16 cellular contexts compared by ENCODE assay signal in the genomic region with DNA sequence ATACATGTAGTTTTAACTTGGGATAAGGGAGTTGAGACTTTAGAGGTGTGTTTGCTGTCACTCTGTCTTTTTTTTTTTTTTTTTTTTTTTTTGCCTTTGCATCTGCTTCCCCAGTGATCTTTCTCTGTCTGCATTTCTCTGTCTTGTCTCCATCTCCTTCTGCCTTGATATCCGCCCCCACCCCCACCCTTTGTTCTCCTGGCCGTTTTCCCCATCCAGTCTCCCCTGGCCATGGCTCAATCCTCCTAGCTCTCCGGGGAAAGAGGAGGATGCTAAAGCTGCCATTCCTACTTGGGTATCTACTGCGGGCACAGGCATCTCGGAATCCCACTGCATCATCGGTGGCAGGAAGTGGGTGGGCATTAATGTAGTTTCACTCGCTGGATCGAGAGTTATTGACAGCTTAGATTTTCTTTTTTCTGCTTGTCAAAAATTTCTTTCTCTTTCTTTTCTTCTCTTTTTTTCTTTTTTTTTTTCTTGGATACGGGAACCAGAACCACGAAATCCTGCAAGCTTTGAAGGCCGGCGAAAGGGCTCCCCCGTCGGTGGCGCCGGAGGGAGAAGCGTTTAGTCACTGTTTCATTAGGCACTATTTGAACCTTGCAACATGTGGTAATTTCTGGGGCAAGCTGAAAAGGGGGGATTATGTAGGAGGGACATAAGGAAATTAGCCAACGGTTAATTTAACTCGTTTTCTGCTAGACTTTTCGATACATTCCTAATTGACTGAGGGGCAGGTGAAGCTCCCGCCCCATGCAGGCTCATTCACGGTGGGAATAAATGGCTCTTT. TPM values are rescaled to one million over a fixed set of nuclear protein-coding genes. Genes with fewer than 3 reads are reported as not detected.
DNase-seq lines count a peak whose midpoint lies in the region; ATAC-seq and TF ChIP-seq lines count a peak whose summit lies in the region.
"Had no signal": no experiment of that assay in that cellular context is flagged by ENCODE, and none has a peak within 500 bp of the region (broad histone marks: within the 10 kb centered on the region; RNA-seq: fewer than 3 reads in every experiment).

No MANE protein-coding gene starts in this region.

- H3K4me3 ChIP-seq in AG04450 (ENCODE audit: low read depth, low read length) (peak overlapping the region; percentile 12; the same call in 1 of the 2 replicates), H7 (ENCODE audit: insufficient read depth, low read depth, low read length) (no peak overlapping the region), mesenchymal stem cell (ENCODE audit: insufficient read depth in 1 of 2, low read depth in 1 of 2, low read length in 2 of 2) (no peak overlapping the region)
- H3K4me3 ChIP-seq: coronary artery, left lung, ovary had no signal

- no peak overlapping the region for H2BK5ac ChIP-seq in mesenchymal stem cell (ENCODE audit: low read depth, low read length, poor library complexity, severe bottlenecking)

- peak overlapping the region in 4 of 5 experiments; percentile 40 to 94 (median 76) for H3K27ac Mint-ChIP-seq in brain

- no peak overlapping the region for H2BK120ac ChIP-seq in mesenchymal stem cell (ENCODE audit: low read depth, low read length)

- peaks cover 72% of the 10 kb centered on the region for H3K4me1 Mint-ChIP-seq in brain

- no peak overlapping the region for H3K14ac ChIP-seq in mesenchymal stem cell (ENCODE audit: low read length in 2 of 2)

- peaks cover 8% of the 10 kb centered on the region; the same call in 1 of the 2 replicates for H3K9me3 ChIP-seq in AG04450 (ENCODE audit: control insufficient read depth, insufficient read depth, low read length)
- no peaks in the 10 kb centered on the region for H3K9me3 ChIP-seq in mesenchymal stem cell (ENCODE audit: control insufficient read depth, low read length)
- H3K9me3 ChIP-seq: left lung, ovary had no signal

- H3K4ac ChIP-seq in mesenchymal stem cell (ENCODE audit: low read depth in 1 of 2, low read length in 2 of 2) = no peak overlapping the region

- no peak overlapping the region for H3K9ac ChIP-seq in mesenchymal stem cell (ENCODE audit: low read length)

- H3K27ac ChIP-seq in AG04450 (ENCODE audit: low read depth, low read length) (no peak overlapping the region), mesenchymal stem cell (ENCODE audit: low read length, poor library complexity, severe bottlenecking) (no peak overlapping the region)
- H3K27ac ChIP-seq: coronary artery, left lung, ovary had no signal

- H3K9me3 Mint-ChIP-seq in brain = peaks cover 0 to 4% (median 0%) of the 10 kb centered on the region in 5 experiments

- H4K8ac ChIP-seq in mesenchymal stem cell (ENCODE audit: low read length) = no peak overlapping the region

- no peak overlapping the region for H2AFZ ChIP-seq in mesenchymal stem cell (ENCODE audit: low read depth, low read length)

- no peak overlapping the region for H4K91ac ChIP-seq in mesenchymal stem cell (ENCODE audit: low read length)

- TF ChIP-seq CTCF in AG04450 (IDR thresholded peaks at IDR 0.05; ENCODE audit: low read depth, low read length) (peak; percentile 25; the same call in 1 of the 2 replicates), brain (conservative IDR thresholded peaks at IDR 0.05) (peak in 1 of 2 experiments; percentile 13)

- no peak overlapping the region for H2AK5ac ChIP-seq in mesenchymal stem cell (ENCODE audit: low read length, severe bottlenecking)

- H3K18ac ChIP-seq in mesenchymal stem cell (ENCODE audit: low read depth in 1 of 2, low read length in 2 of 2) = no peak overlapping the region

- DNase-seq in AG04450 (ENCODE audit: low read depth, low spot score) (no peak), H7 (peak; percentile 56), mesenchymal stem cell (no peak), SKM-1 treated with dmso at 0.1 percent for 144 hours (lab: John Stamatoyannopoulos, UW; ENCODE audit: unreplicated experiment) (no peak), NCI-H226 (no peak)
- DNase-seq: AML-193, foreskin melanocyte, left lung, ovary, Right ventricle myocardium superior had no signal

- no peak overlapping the region for H3K23ac ChIP-seq in mesenchymal stem cell (ENCODE audit: low read length in 2 of 2)

- H3K4me1 ChIP-seq in mesenchymal stem cell (ENCODE audit: control insufficient read depth, insufficient read depth, low read depth, low read length) = peaks cover 15% of the 10 kb centered on the region

- peak overlapping the region; percentile 72 to 82 (median 77) for H3K4me3 Mint-ChIP-seq in brain

- peaks cover 66% of the 10 kb centered on the region for H3K27me3 Mint-ChIP-seq in brain

- H3K36me3 ChIP-seq in H7 (replicated peaks; ENCODE audit: control insufficient read depth, insufficient read depth, low read length) (no peaks in the 10 kb centered on the region), mesenchymal stem cell (ENCODE audit: control insufficient read depth in 1 of 2, insufficient read depth in 2 of 2, low read depth in 1 of 2, low read length in 2 of 2) (no peaks in the 10 kb centered on the region)
- H3K36me3 ChIP-seq: left lung, ovary had no signal

- no peak for ATAC-seq in GM19455 (IDR thresholded peaks at IDR 0.05; ENCODE audit: unreplicated experiment)
- ATAC-seq in GM18498 (IDR thresholded peaks at IDR 0.05; ENCODE audit: unreplicated experiment) = no peak
- ATAC-seq: left lung had no signal

- H2BK15ac ChIP-seq in mesenchymal stem cell (ENCODE audit: low read depth, poor library complexity, severe bottlenecking) = no peak overlapping the region

- no peaks in the 10 kb centered on the region for H3K36me3 Mint-ChIP-seq in brain

- no peaks in the 10 kb centered on the region for H3K79me1 ChIP-seq in mesenchymal stem cell (replicated peaks; ENCODE audit: low read length, poor library complexity, severe bottlenecking)

- CTCF ChIA-PET in AG04450 (lab: Charles Lee) = interaction anchor here (0.8 kb wide), 1 partner anchor 110 kb away, joined by 3 read pairs; no protein-coding TSS in a partner anchor

- H3K4me2 ChIP-seq in mesenchymal stem cell (ENCODE audit: low read length, poor library complexity, severe bottlenecking) = peak overlapping the region; percentile 42

- H2BK12ac ChIP-seq in mesenchymal stem cell (ENCODE audit: low read length in 2 of 2) = no peak overlapping the region

- H3K27me3 ChIP-seq in AG04450 (ENCODE audit: control insufficient read depth, insufficient read depth, low read length) (peaks cover 14% of the 10 kb centered on the region), H7 (ENCODE audit: control insufficient read depth, insufficient read depth, low read length) (peaks cover 74% of the 10 kb centered on the region), mesenchymal stem cell (ENCODE audit: control insufficient read depth in 1 of 2, insufficient read depth in 1 of 2, low read length in 2 of 2) (peaks cover 52 to 74% of the 10 kb centered on the region in 2 experiments)
- H3K27me3 ChIP-seq: ovary had no signal

- 15% methylated on average over 18 of the region's 22 CpGs for WGBS in mesenchymal stem cell

- POLR2A ChIA-PET in AG04450 (lab: Yijun Ruan, JAX) = no interaction called here

RNA-seq across cellular contexts. Expression of gene GSX2, which starts 8.2 kb away (rescaled TPM):
- not detected in 2 replicates for polyA plus RNA-seq in AG04450 (2011; rRNA removed)
- not detected in 2 replicates for polyA minus RNA-seq in AG04450 (2011; rRNA and poly(A)+ RNA removed)
- 0.07 and 1.4 TPM in 2 replicates for total RNA-seq in H7 (2014; rRNA removed; shearing (Covaris generic))
- 0.19 TPM for polyA plus RNA-seq in brain (ENCODE audit: insufficient read depth, low read depth, low replicate concordance)
- not detected for polyA plus RNA-seq in mesenchymal stem cell (2013, experiment 1 of 2)
- polyA plus RNA-seq in mesenchymal stem cell (2013, experiment 2 of 2) = not detected
- total RNA-seq: left lung, M059J, NCI-H460, ovary, Right ventricle myocardium superior had no signal
- polyA plus RNA-seq: ovary had no signal

RNA-seq across cellular contexts. Expression of gene CHIC2, which starts 43.7 kb away (rescaled TPM):
- polyA plus RNA-seq in AG04450 (2011; rRNA removed) (22.2 and 32.6 TPM in 2 replicates), brain (ENCODE audit: insufficient read depth, low read depth, low replicate concordance) (11.3 TPM)
- 18.0 and 25.9 TPM in 2 replicates for polyA minus RNA-seq in AG04450 (2011; rRNA and poly(A)+ RNA removed)
- 14.4 and 18.2 TPM in 2 replicates for total RNA-seq in H7 (2014; rRNA removed; shearing (Covaris generic))
- polyA plus RNA-seq in mesenchymal stem cell (2013, experiment 1 of 2) = 23.2 TPM
- 23.9 TPM for polyA plus RNA-seq in mesenchymal stem cell (2013, experiment 2 of 2)
